In genomic region chr11:1302461-1303073, GRCh38 we compare ENCODE assay signal across 12 cellular contexts. TPM values are rescaled to one million over a fixed set of nuclear protein-coding genes. Genes with fewer than 3 reads are reported as not detected.
DNase-seq lines count a peak whose midpoint lies in the region; ATAC-seq and TF ChIP-seq lines count a peak whose summit lies in the region.
"Had no signal": no experiment of that assay in that cellular context is flagged by ENCODE, and none has a peak within 500 bp of the region (broad histone marks: within the 10 kb centered on the region; RNA-seq: fewer than 3 reads in every experiment).

No MANE protein-coding gene starts in this region.

- peak in 1 of 2 donors; percentile 7 for TF ChIP-seq RAD21 in liver (IDR thresholded peaks at IDR 0.05)

- peak overlapping the region; percentile 7 to 89 for H3K9ac ChIP-seq in liver (ENCODE audit: low read depth in 1 of 2, low read length in 2 of 2)

- H3K4me3 ChIP-seq in liver (ENCODE audit: low read depth in 1 of 3, low read length in 3 of 3) = peak overlapping the region; percentile 7 to 16 (median 15)
- no peak overlapping the region for H3K4me3 ChIP-seq in naive thymus-derived CD4-positive, alpha-beta T cell (ENCODE audit: low read length)
- H3K4me3 ChIP-seq in CD8-positive, alpha-beta memory T cell (ENCODE audit: low read length) = no peak overlapping the region
- H3K4me3 ChIP-seq: smooth muscle cell, vagina had no signal

- no peaks in the 10 kb centered on the region for H3K36me3 Mint-ChIP-seq in activated CD8-positive, alpha-beta T cell treated with anti-CD3 and anti-CD28 coated beads, Interleukin-2, amount 10 ng/mL, durations not matched to agents 7 days and 5 days (ENCODE audit: low read depth)
- H3K36me3 Mint-ChIP-seq in activated CD8-positive, alpha-beta T cell treated with anti-CD3 and anti-CD28 coated beads for 36 hours (ENCODE audit: low read depth) = peaks cover 3% of the 10 kb centered on the region
- peaks cover 16% of the 10 kb centered on the region for H3K36me3 Mint-ChIP-seq in brain
- H3K36me3 Mint-ChIP-seq in naive thymus-derived CD4-positive, alpha-beta T cell = no peaks in the 10 kb centered on the region
- H3K36me3 Mint-ChIP-seq in CD8-positive, alpha-beta memory T cell = peaks cover 0 to 56% (median 3%) of the 10 kb centered on the region in 3 donors

- H3K27me3 ChIP-seq in liver (ENCODE audit: control insufficient read depth in 4 of 4, insufficient read depth in 4 of 4, low read length in 3 of 4) = no peaks in the 10 kb centered on the region
- H3K27me3 ChIP-seq in naive thymus-derived CD4-positive, alpha-beta T cell (ENCODE audit: control insufficient read depth in 2 of 2, insufficient read depth in 2 of 2, low read length in 2 of 2) = no peaks in the 10 kb centered on the region
- no peaks in the 10 kb centered on the region for H3K27me3 ChIP-seq in CD8-positive, alpha-beta memory T cell (ENCODE audit: insufficient read depth, low read length, poor library complexity, severe bottlenecking)
- H3K27me3 ChIP-seq: vagina had no signal

- peaks cover 41 to 90% (median 65%) of the 10 kb centered on the region in 4 donors for H3K4me1 ChIP-seq in liver (ENCODE audit: control insufficient read depth in 4 of 4, insufficient read depth in 4 of 4, low read length in 3 of 4)
- H3K4me1 ChIP-seq in naive thymus-derived CD4-positive, alpha-beta T cell (ENCODE audit: control insufficient read depth in 2 of 2, insufficient read depth in 2 of 2, low read length in 2 of 2) = peaks cover 6% of the 10 kb centered on the region in 2 donors
- H3K4me1 ChIP-seq in CD8-positive, alpha-beta memory T cell (ENCODE audit: insufficient read depth, low read length) = peaks cover 9% of the 10 kb centered on the region

- H3K9me3 ChIP-seq in liver (ENCODE audit: control insufficient read depth in 4 of 4, low read length in 3 of 4) = no peaks in the 10 kb centered on the region
- no peaks in the 10 kb centered on the region for H3K9me3 ChIP-seq in naive thymus-derived CD4-positive, alpha-beta T cell (ENCODE audit: control insufficient read depth in 2 of 3, low read length in 3 of 3)
- no peaks in the 10 kb centered on the region for H3K9me3 ChIP-seq in CD8-positive, alpha-beta memory T cell (ENCODE audit: low read length)
- H3K9me3 ChIP-seq: vagina had no signal

- H3K27ac ChIP-seq in liver (ENCODE audit: low read depth in 1 of 2, low read length in 2 of 2) = peak overlapping the region; percentile 86 to 89
- peak overlapping the region; percentile 51 for H3K27ac ChIP-seq in substantia nigra (ENCODE audit: low read depth, low read length, poor library complexity, severe bottlenecking)
- no peak overlapping the region for H3K27ac ChIP-seq in naive thymus-derived CD4-positive, alpha-beta T cell (ENCODE audit: low read depth, low read length)
- no peak overlapping the region for H3K27ac ChIP-seq in CD8-positive, alpha-beta memory T cell (ENCODE audit: low read depth, low read length)
- H3K27ac ChIP-seq: vagina had no signal

- intact Hi-C loops in activated CD8-positive, alpha-beta T cell treated with anti-CD3 and anti-CD28 coated beads for 36 hours (cut with micrococcal nuclease) = no loop called here
- intact Hi-C loops in naive thymus-derived CD4-positive, alpha-beta T cell (cut with micrococcal nuclease) = no loop called here

- POLR2A ChIA-PET in activated CD8-positive, alpha-beta T cell treated with anti-CD3 and anti-CD28 coated beads, Interleukin-2, amount 10 ng/mL, durations not matched to agents 7 days and 5 days (lab: Charles Lee) = no interaction called here
- POLR2A ChIA-PET in activated CD8-positive, alpha-beta T cell treated with anti-CD3 and anti-CD28 coated beads for 36 hours (lab: Charles Lee) = interaction anchor here (0.7 to 1.3 kb wide), 3 partner anchors 35 to 177 kb away, joined by 3 to 4 read pairs (median 3); no protein-coding TSS in a partner anchor
- POLR2A ChIA-PET in naive thymus-derived CD4-positive, alpha-beta T cell (lab: Charles Lee) = no interaction called here
- POLR2A ChIA-PET in CD8-positive, alpha-beta memory T cell (lab: Charles Lee) = no interaction called here

- DNase-seq in activated CD8-positive, alpha-beta T cell treated with anti-CD3 and anti-CD28 coated beads, Interleukin-2, amount 10 ng/mL, durations not matched to agents 7 days and 5 days = no peak
- no peak for DNase-seq in activated CD8-positive, alpha-beta T cell treated with anti-CD3 and anti-CD28 coated beads for 36 hours
- DNase-seq in substantia nigra (lab: John Stamatoyannopoulos, UW) (peak in 1 of 49 donors; percentile 59), NOMO-1 (lab: John Stamatoyannopoulos, UW; ENCODE audit: unreplicated experiment in 2 of 2) (no peak)
- DNase-seq in naive thymus-derived CD4-positive, alpha-beta T cell = no peak
- DNase-seq in CD8-positive, alpha-beta memory T cell = no peak
- DNase-seq: activated naive CD4-positive, alpha-beta T cell had no signal

- WGBS in liver = 21% methylated on average over 14 of the region's 14 CpGs

- no peaks in the 10 kb centered on the region for H3K36me3 ChIP-seq in liver (ENCODE audit: control insufficient read depth in 4 of 4, insufficient read depth in 3 of 4, low read depth in 1 of 4, low read length in 3 of 4)
- peaks cover 0 to 23% (median 0%) of the 10 kb centered on the region in 3 experiments for H3K36me3 ChIP-seq in naive thymus-derived CD4-positive, alpha-beta T cell (ENCODE audit: control insufficient read depth in 2 of 3, insufficient read depth in 3 of 3, low read length in 3 of 3)
- peaks cover 5% of the 10 kb centered on the region for H3K36me3 ChIP-seq in CD8-positive, alpha-beta memory T cell (ENCODE audit: insufficient read depth, low read length)

- CTCF ChIA-PET in activated CD8-positive, alpha-beta T cell treated with anti-CD3 and anti-CD28 coated beads, Interleukin-2, amount 10 ng/mL, durations not matched to agents 7 days and 5 days (lab: Charles Lee) = no interaction called here
- CTCF ChIA-PET in activated CD8-positive, alpha-beta T cell treated with anti-CD3 and anti-CD28 coated beads for 36 hours (lab: Charles Lee) = no interaction called here
- CTCF ChIA-PET in naive thymus-derived CD4-positive, alpha-beta T cell (lab: Charles Lee) = no interaction called here
- CTCF ChIA-PET in CD8-positive, alpha-beta memory T cell (lab: Charles Lee) = no interaction called here

- no peak overlapping the region for H3K4me3 Mint-ChIP-seq in activated CD8-positive, alpha-beta T cell treated with anti-CD3 and anti-CD28 coated beads, Interleukin-2, amount 10 ng/mL, durations not matched to agents 7 days and 5 days
- no peak overlapping the region for H3K4me3 Mint-ChIP-seq in activated CD8-positive, alpha-beta T cell treated with anti-CD3 and anti-CD28 coated beads for 36 hours
- H3K4me3 Mint-ChIP-seq in brain = peak overlapping the region in 4 of 5 experiments; percentile 39 to 76 (median 60)
- H3K4me3 Mint-ChIP-seq in naive thymus-derived CD4-positive, alpha-beta T cell = no peak overlapping the region
- no peak overlapping the region for H3K4me3 Mint-ChIP-seq in CD8-positive, alpha-beta memory T cell
- H3K4me3 Mint-ChIP-seq: activated CD4-positive, alpha-beta T cell treated with anti-CD3 and anti-CD28 coated beads for 36 hours had no signal

- no peaks in the 10 kb centered on the region for H3K9me3 Mint-ChIP-seq in activated CD8-positive, alpha-beta T cell treated with anti-CD3 and anti-CD28 coated beads, Interleukin-2, amount 10 ng/mL, durations not matched to agents 7 days and 5 days (ENCODE audit: insufficient read depth)
- no peaks in the 10 kb centered on the region for H3K9me3 Mint-ChIP-seq in activated CD8-positive, alpha-beta T cell treated with anti-CD3 and anti-CD28 coated beads for 36 hours
- peaks cover 0 to 2% (median 0%) of the 10 kb centered on the region in 5 experiments for H3K9me3 Mint-ChIP-seq in brain
- no peaks in the 10 kb centered on the region for H3K9me3 Mint-ChIP-seq in naive thymus-derived CD4-positive, alpha-beta T cell
- H3K9me3 Mint-ChIP-seq in CD8-positive, alpha-beta memory T cell = no peaks in the 10 kb centered on the region

- TF ChIP-seq CTCF in activated CD8-positive, alpha-beta T cell treated with anti-CD3 and anti-CD28 coated beads for 36 hours (IDR thresholded peaks at IDR 0.05) = no peak
- no peak for TF ChIP-seq CTCF in brain (conservative IDR thresholded peaks at IDR 0.05)
- TF ChIP-seq CTCF in liver (IDR thresholded peaks at IDR 0.05; ENCODE audit: low read depth, low read length, missing input control) = no peak

- peaks cover 13% of the 10 kb centered on the region for H3K4me1 Mint-ChIP-seq in activated CD8-positive, alpha-beta T cell treated with anti-CD3 and anti-CD28 coated beads, Interleukin-2, amount 10 ng/mL, durations not matched to agents 7 days and 5 days (ENCODE audit: low read depth)
- peaks cover 28% of the 10 kb centered on the region for H3K4me1 Mint-ChIP-seq in activated CD8-positive, alpha-beta T cell treated with anti-CD3 and anti-CD28 coated beads for 36 hours (ENCODE audit: low read depth)
- peaks cover 90% of the 10 kb centered on the region for H3K4me1 Mint-ChIP-seq in brain
- H3K4me1 Mint-ChIP-seq in naive thymus-derived CD4-positive, alpha-beta T cell = peaks cover 9 to 71% (median 51%) of the 10 kb centered on the region in 7 donors
- H3K4me1 Mint-ChIP-seq in CD8-positive, alpha-beta memory T cell = peaks cover 25 to 73% (median 33%) of the 10 kb centered on the region in 3 donors

- no peaks in the 10 kb centered on the region for H3K27me3 Mint-ChIP-seq in activated CD8-positive, alpha-beta T cell treated with anti-CD3 and anti-CD28 coated beads, Interleukin-2, amount 10 ng/mL, durations not matched to agents 7 days and 5 days (ENCODE audit: low read depth)
- no peaks in the 10 kb centered on the region for H3K27me3 Mint-ChIP-seq in activated CD8-positive, alpha-beta T cell treated with anti-CD3 and anti-CD28 coated beads for 36 hours
- H3K27me3 Mint-ChIP-seq in brain = no peaks in the 10 kb centered on the region
- no peaks in the 10 kb centered on the region for H3K27me3 Mint-ChIP-seq in naive thymus-derived CD4-positive, alpha-beta T cell
- no peaks in the 10 kb centered on the region for H3K27me3 Mint-ChIP-seq in CD8-positive, alpha-beta memory T cell
- H3K27me3 Mint-ChIP-seq: activated CD4-positive, alpha-beta T cell treated with anti-CD3 and anti-CD28 coated beads for 36 hours had no signal

- no peak for ATAC-seq in activated CD8-positive, alpha-beta T cell treated with anti-CD3 and anti-CD28 coated beads, Interleukin-2, amount 10 ng/mL, durations not matched to agents 7 days and 5 days
- ATAC-seq in activated CD8-positive, alpha-beta T cell treated with anti-CD3 and anti-CD28 coated beads for 36 hours = no peak
- no peak for ATAC-seq in naive thymus-derived CD4-positive, alpha-beta T cell
- ATAC-seq: activated CD4-positive, alpha-beta T cell treated with anti-CD3 and anti-CD28 coated beads for 36 hours had no signal

- peak overlapping the region; percentile 24 for H3K27ac Mint-ChIP-seq in activated CD8-positive, alpha-beta T cell treated with anti-CD3 and anti-CD28 coated beads, Interleukin-2, amount 10 ng/mL, durations not matched to agents 7 days and 5 days
- H3K27ac Mint-ChIP-seq in activated CD8-positive, alpha-beta T cell treated with anti-CD3 and anti-CD28 coated beads for 36 hours = no peak overlapping the region
- peak overlapping the region; percentile 66 to 93 (median 70) for H3K27ac Mint-ChIP-seq in brain
- H3K27ac Mint-ChIP-seq in naive thymus-derived CD4-positive, alpha-beta T cell = no peak overlapping the region
- peak overlapping the region in 1 of 8 donors; percentile 6 for H3K27ac Mint-ChIP-seq in CD8-positive, alpha-beta memory T cell
- H3K27ac Mint-ChIP-seq: activated CD4-positive, alpha-beta T cell treated with anti-CD3 and anti-CD28 coated beads for 36 hours had no signal

RNA-seq across cellular contexts. Expression of gene TOLLIP, which starts 6.9 kb away (rescaled TPM):
- total RNA-seq in activated CD8-positive, alpha-beta T cell treated with anti-CD3 and anti-CD28 coated beads, Interleukin-2, amount 10 ng/mL, durations not matched to agents 7 days and 5 days = 10 to 100 TPM; 27.1 to 34.3 TPM
- total RNA-seq in activated CD8-positive, alpha-beta T cell treated with anti-CD3 and anti-CD28 coated beads for 36 hours = 10 to 100 TPM; 32.4 to 33.1 TPM
- 58.5 TPM for polyA plus RNA-seq in brain (ENCODE audit: insufficient read depth, low read depth, low replicate concordance)
- total RNA-seq in liver = 10 to 100 TPM; 27.5 to 73.5 TPM
- polyA plus RNA-seq in liver = 100 to 1,000 TPM in 1 of 2 donors, 10 to 100 TPM in 1; 72.4 to 102 TPM
- total RNA-seq in naive thymus-derived CD4-positive, alpha-beta T cell = 10 to 100 TPM; 39.8 to 63.8 (median 48.7) TPM
- 10 to 100 TPM; 20.9 to 26.5 TPM for polyA plus RNA-seq in naive thymus-derived CD4-positive, alpha-beta T cell
- 10 to 100 TPM; 36.3 to 41.8 TPM for total RNA-seq in CD8-positive, alpha-beta memory T cell
- polyA plus RNA-seq in CD8-positive, alpha-beta memory T cell = 31.1 TPM

Comparison
In these comparisons a context has a peak if more than half of its experiments do, and no peak if none do; other contexts are left out.
1. H3K27ac Mint-ChIP-seq: peak in activated CD8-positive, alpha-beta T cell treated with anti-CD3 and anti-CD28 coated beads, Interleukin-2, amount 10 ng/mL, durations not matched to agents 7 days and 5 days (single experiment) and brain (5 of 5); none in activated CD8-positive, alpha-beta T cell treated with anti-CD3 and anti-CD28 coated beads for 36 hours (single experiment) and naive thymus-derived CD4-positive, alpha-beta T cell (0 of 9).
2. H3K4me3 Mint-ChIP-seq: peak in brain (4 of 5); none in activated CD8-positive, alpha-beta T cell treated with anti-CD3 and anti-CD28 coated beads, Interleukin-2, amount 10 ng/mL, durations not matched to agents 7 days and 5 days (single experiment), activated CD8-positive, alpha-beta T cell treated with anti-CD3 and anti-CD28 coated beads for 36 hours (single experiment), naive thymus-derived CD4-positive, alpha-beta T cell (0 of 10) and CD8-positive, alpha-beta memory T cell (0 of 7).
3. H3K27ac ChIP-seq: peak in liver (2 of 2) and substantia nigra (single experiment); none in naive thymus-derived CD4-positive, alpha-beta T cell (single experiment) and CD8-positive, alpha-beta memory T cell (single experiment).
4. H3K4me3 ChIP-seq: peak in liver (3 of 3); none in naive thymus-derived CD4-positive, alpha-beta T cell (single experiment) and CD8-positive, alpha-beta memory T cell (single experiment).